27 cellular contexts compared by ENCODE assay signal in genomic region chr3:79038636-79039035, GRCh38.
"Had no signal": no experiment of that assay in that cellular context is flagged by ENCODE, and none has a peak within 500 bp of the region (broad histone marks: within the 10 kb centered on the region; RNA-seq: fewer than 3 reads in every experiment).

No MANE protein-coding gene starts in this region.

- H3K36me3 Mint-ChIP-seq: activated naive CD4-positive, alpha-beta T cell treated with anti-CD3 and anti-CD28 coated beads, Interleukin-2, amount 50 U/mL, for 24 hours; activated naive CD8-positive, alpha-beta T cell treated with anti-CD3 and anti-CD28 coated beads, Interleukin-2, amount 10 ng/mL, durations not matched to agents 7 days and 5 days had no signal

- H3K27me3 Mint-ChIP-seq: activated CD4-positive, alpha-beta T cell treated with anti-CD3 and anti-CD28 coated beads, Interleukin-2, amount 10 ng/mL, durations not matched to agents 24 days and 14 days; activated naive CD4-positive, alpha-beta T cell treated with anti-CD3 and anti-CD28 coated beads, Interleukin-2, amount 50 U/mL, for 24 hours; activated T-cell treated with anti-CD3 and anti-CD28 coated beads, Interleukin-2, amount 50 U/mL, for 24 hours had no signal

- DNase-seq: activated CD4-positive, alpha-beta T cell treated with anti-CD3 and anti-CD28 coated beads, Interleukin-2, amount 10 ng/mL, durations not matched to agents 24 days and 14 days; activated CD4-positive, alpha-beta T cell treated with anti-CD3 and anti-CD28 coated beads, Interleukin-2, amount 50 U/mL, for 4 hours; activated CD8-positive, alpha-beta T cell treated with anti-CD3 and anti-CD28 coated beads for 36 hours; activated gamma-delta T cell; activated naive CD4-positive, alpha-beta T cell treated with Interleukin-2 at 50 U/mL for 16 hours; activated naive CD8-positive, alpha-beta T cell treated with anti-CD3 and anti-CD28 coated beads, Interleukin-2, amount 10 ng/mL, durations not matched to agents 7 days and 5 days; activated T-cell treated with anti-CD3 and anti-CD28 coated beads, Interleukin-2, amount 50 U/mL, for 24 hours; amygdala; Kasumi-1; KG1; MG63; NCI-H1048; NCI-H1105 treated with DMSO at 0.1 percent for 48 hours; NCI-H1436; NCI-H1694; NCI-H1930; NCI-H2081 treated with DMSO at 0.1 percent for 48 hours; NCI-H345; NCI-H524 treated with DMSO at 0.1 percent for 48 hours; RPMI8226; SHP77 treated with DMSO at 0.1 percent for 48 hours; SW 1271; T-helper 1 cell; T1000 had no signal

- H3K27ac Mint-ChIP-seq: activated CD4-positive, alpha-beta T cell treated with anti-CD3 and anti-CD28 coated beads, Interleukin-2, amount 10 ng/mL, durations not matched to agents 24 days and 14 days; activated CD8-positive, alpha-beta T cell treated with anti-CD3 and anti-CD28 coated beads for 36 hours; activated naive CD4-positive, alpha-beta T cell treated with anti-CD3 and anti-CD28 coated beads, Interleukin-2, amount 50 U/mL, for 24 hours; activated naive CD8-positive, alpha-beta T cell treated with anti-CD3 and anti-CD28 coated beads, Interleukin-2, amount 10 ng/mL, durations not matched to agents 7 days and 5 days; activated T-cell treated with anti-CD3 and anti-CD28 coated beads, Interleukin-2, amount 50 U/mL, for 24 hours; activated T-helper 2 cell treated with anti-CD3 and anti-CD28 coated beads, Interferon-gamma antibody, Interleukin-2, Interleukin-4, amounts not matched to agents 10 μg/mL and 5 μg/mL and 100 μg/mL, durations not matched to agents 14 hours and 24 hours and 36 hours had no signal

- H3K4me3 Mint-ChIP-seq: activated CD4-positive, alpha-beta T cell treated with anti-CD3 and anti-CD28 coated beads, Interleukin-2, amount 10 ng/mL, durations not matched to agents 24 days and 14 days; activated CD8-positive, alpha-beta T cell treated with anti-CD3 and anti-CD28 coated beads for 36 hours; activated naive CD4-positive, alpha-beta T cell treated with anti-CD3 and anti-CD28 coated beads, Interleukin-2, amount 50 U/mL, for 24 hours; activated naive CD8-positive, alpha-beta T cell treated with anti-CD3 and anti-CD28 coated beads, Interleukin-2, amount 10 ng/mL, durations not matched to agents 7 days and 5 days; activated T-cell treated with anti-CD3 and anti-CD28 coated beads, Interleukin-2, amount 50 U/mL, for 24 hours had no signal

- H3K4me3 ChIP-seq: ascending aorta, MG63 had no signal

- H3K9me3 Mint-ChIP-seq: activated CD4-positive, alpha-beta T cell treated with anti-CD3 and anti-CD28 coated beads, Interleukin-2, amount 10 ng/mL, durations not matched to agents 24 days and 14 days; activated CD8-positive, alpha-beta T cell treated with anti-CD3 and anti-CD28 coated beads for 36 hours; activated naive CD8-positive, alpha-beta T cell treated with anti-CD3 and anti-CD28 coated beads, Interleukin-2, amount 10 ng/mL, durations not matched to agents 7 days and 5 days had no signal

- H3K4me1 Mint-ChIP-seq: activated CD4-positive, alpha-beta T cell treated with anti-CD3 and anti-CD28 coated beads, Interleukin-2, amount 10 ng/mL, durations not matched to agents 24 days and 14 days; activated naive CD4-positive, alpha-beta T cell treated with anti-CD3 and anti-CD28 coated beads, Interleukin-2, amount 50 U/mL, for 24 hours; activated naive CD8-positive, alpha-beta T cell treated with anti-CD3 and anti-CD28 coated beads, Interleukin-2, amount 10 ng/mL, durations not matched to agents 7 days and 5 days had no signal
